In the genomic region with DNA sequence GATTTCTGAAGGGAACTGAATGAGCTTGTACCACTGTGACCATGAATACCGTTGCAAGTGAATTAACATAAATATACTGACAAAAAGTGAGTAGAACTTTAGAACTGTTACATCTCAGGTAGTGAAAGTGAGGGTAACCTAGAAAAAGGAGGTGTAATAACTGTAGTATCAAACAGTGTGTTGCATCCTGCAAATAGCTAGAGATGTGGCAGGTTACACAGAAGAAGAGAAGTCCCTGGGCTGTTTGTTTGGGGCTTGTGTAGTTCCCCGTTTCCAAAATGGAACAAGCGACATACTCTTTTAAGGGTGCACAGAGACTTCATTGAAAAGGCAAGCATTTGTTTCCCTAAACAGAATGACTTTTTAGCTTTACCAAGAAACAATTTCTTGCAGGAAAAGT, we compare ENCODE assay signal across 22 cellular contexts.
"Had no signal": no experiment of that assay in that cellular context is flagged by ENCODE, and none has a peak within 500 bp of the region (broad histone marks: within the 10 kb centered on the region; RNA-seq: fewer than 3 reads in every experiment).

No MANE protein-coding gene starts in this region.

- H3K4me3 Mint-ChIP-seq: activated CD8-positive, alpha-beta memory T cell treated with anti-CD3 and anti-CD28 coated beads, Interleukin-2, amount 10 ng/mL, durations not matched to agents 7 days and 5 days; activated naive CD4-positive, alpha-beta T cell treated with anti-CD3 and anti-CD28 coated beads for 36 hours; central memory CD8-positive, alpha-beta T cell; naive thymus-derived CD8-positive, alpha-beta T cell; T-cell had no signal

- H3K27ac Mint-ChIP-seq: activated naive CD4-positive, alpha-beta T cell treated with anti-CD3 and anti-CD28 coated beads for 36 hours; naive thymus-derived CD8-positive, alpha-beta T cell; T-cell had no signal

- ATAC-seq: activated CD8-positive, alpha-beta memory T cell treated with anti-CD3 and anti-CD28 coated beads, Interleukin-2, amount 10 ng/mL, durations not matched to agents 7 days and 5 days; body of pancreas; gastroesophageal sphincter; left lung; mucosa of descending colon; naive thymus-derived CD8-positive, alpha-beta T cell; right lobe of liver; T-cell had no signal

- H3K9me3 ChIP-seq: mucosa of descending colon, prostate gland, right lobe of liver, suprapubic skin had no signal

- H3K27ac ChIP-seq: body of pancreas, epithelial cell of prostate, gastroesophageal sphincter, left lung, prostate gland, right lobe of liver, suprapubic skin, upper lobe of left lung, VCaP had no signal

- H3K9me3 Mint-ChIP-seq: central memory CD8-positive, alpha-beta T cell had no signal

- H3K4me1 ChIP-seq: prostate gland had no signal

- H3K27me3 ChIP-seq: body of pancreas, gastroesophageal sphincter, left lung, right lobe of liver, suprapubic skin, upper lobe of left lung had no signal

- H3K36me3 ChIP-seq: gastroesophageal sphincter, left lung, prostate gland, right lobe of liver, suprapubic skin, upper lobe of left lung had no signal

- H3K27me3 Mint-ChIP-seq: activated CD8-positive, alpha-beta memory T cell treated with anti-CD3 and anti-CD28 coated beads, Interleukin-2, amount 10 ng/mL, durations not matched to agents 7 days and 5 days; central memory CD8-positive, alpha-beta T cell; naive thymus-derived CD8-positive, alpha-beta T cell; T-cell had no signal

- H3K4me3 ChIP-seq: body of pancreas, gastroesophageal sphincter, left lung, mucosa of descending colon, prostate gland, right lobe of liver, suprapubic skin, upper lobe of left lung had no signal

- DNase-seq: activated CD4-positive, alpha-beta T cell treated with anti-CD3 and anti-CD28 coated beads for 4 hours; activated CD8-positive, alpha-beta memory T cell treated with anti-CD3 and anti-CD28 coated beads, Interleukin-2, amount 10 ng/mL, durations not matched to agents 7 days and 5 days; activated naive CD4-positive, alpha-beta T cell treated with anti-CD3 and anti-CD28 coated beads for 36 hours; amniotic stem cell; body of pancreas; cortex of kidney; effector CD8-positive, alpha-beta T cell; left lung; mucosa of descending colon; naive thymus-derived CD8-positive, alpha-beta T cell; nucleus accumbens; right lobe of liver; stimulated activated CD4-positive, alpha-beta T cell treated with anti-CD3 and anti-CD28 coated beads, Interleukin-2, amount 100 ng/mL, for 24 hours; stimulated activated naive CD4-positive, alpha-beta T cell; T-cell; upper lobe of left lung had no signal
